ENCODE assay signal across 12 cellular contexts in the genomic region with DNA sequence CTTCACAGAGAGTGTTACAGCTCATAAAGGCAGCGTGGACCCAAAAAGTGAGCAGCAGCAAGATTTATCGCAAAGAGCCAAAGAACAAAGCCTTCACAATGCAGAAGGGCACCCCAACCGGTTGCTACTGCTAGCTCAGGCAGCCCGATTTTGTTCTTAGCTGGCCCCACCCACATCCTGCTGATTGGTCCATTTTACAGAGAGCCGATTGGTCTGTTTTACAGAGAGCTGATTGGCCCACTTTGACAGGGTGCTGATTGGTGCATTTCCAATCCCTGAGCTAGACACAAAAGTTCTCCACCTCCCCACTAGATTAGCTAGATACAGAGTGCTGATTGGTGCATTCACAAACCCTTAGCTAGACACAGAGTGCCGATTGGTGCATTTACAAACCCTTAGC. TPM values are rescaled to one million over a fixed set of nuclear protein-coding genes. Genes with fewer than 3 reads are reported as not detected.
"Had no signal": no experiment of that assay in that cellular context is flagged by ENCODE, and none has a peak within 500 bp of the region (broad histone marks: within the 10 kb centered on the region; RNA-seq: fewer than 3 reads in every experiment).

No MANE protein-coding gene starts in this region.

RNA-seq across cellular contexts. Expression of a gene that starts 50.1 kb away (rescaled TPM):
- total RNA-seq: stomach, subcutaneous adipose tissue, suprapubic skin, temporal lobe, thoracic aorta, thyroid gland, tibial nerve, transverse colon, upper lobe of right lung, ureter, urinary bladder, vagina had no signal
- polyA plus RNA-seq: stomach, urinary bladder had no signal
